ENCODE assay signal across 8 cellular contexts in the genomic region with DNA sequence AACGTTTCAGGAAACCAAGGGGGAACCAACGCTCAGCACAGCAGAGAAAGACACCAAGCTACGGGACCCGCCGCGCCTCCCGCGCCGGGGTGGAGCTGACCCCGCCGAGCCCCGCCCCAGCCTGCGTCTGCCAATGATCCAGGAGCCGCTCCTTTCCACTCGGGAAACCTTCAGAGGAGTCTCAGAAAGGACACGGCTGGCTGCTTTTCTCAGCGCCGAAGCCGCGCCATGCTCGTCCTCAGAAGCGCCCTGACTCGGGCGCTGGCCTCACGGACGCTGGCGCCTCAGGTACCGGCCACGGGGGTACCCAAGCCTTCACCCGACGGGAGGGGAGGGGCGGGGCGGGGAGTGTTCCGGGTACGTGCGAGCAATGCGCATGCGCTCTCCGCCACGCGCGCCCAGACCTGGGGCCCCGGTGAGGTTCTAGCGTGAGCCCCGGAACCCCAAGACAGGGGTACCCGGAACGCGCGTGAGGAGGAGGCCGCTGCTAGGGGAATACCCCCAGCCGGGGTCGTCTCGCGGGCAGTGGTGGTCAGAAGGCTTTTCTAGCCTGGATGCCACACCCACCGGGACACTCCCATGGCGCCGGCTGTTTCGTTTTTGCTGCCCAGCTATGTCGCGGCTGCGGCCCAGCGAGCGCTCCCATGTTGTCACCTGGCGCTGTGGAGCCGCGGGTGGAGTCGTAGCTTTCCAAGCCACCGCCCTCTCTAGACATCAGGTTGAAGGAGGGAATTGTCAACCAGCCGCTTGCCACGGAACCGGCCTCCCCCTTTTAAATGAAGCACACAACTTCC. TPM values are rescaled to one million over a fixed set of nuclear protein-coding genes. Genes with fewer than 3 reads are reported as not detected.
A peak's percentile ranks its signal among the peaks of the same experiment; 100 is the strongest.
DNase-seq lines count a peak whose midpoint lies in the region; FAIRE-seq and TF ChIP-seq lines count a peak whose summit lies in the region.

Gene NIPSNAP3A, plus strand, starts transcription at position 119 of the 794 bp plus-strand sequence. Its CDS starts 110 bp downstream, at position 229.

- H3K36me3 ChIP-seq in ES-I3 (ENCODE audit: insufficient read depth, low read length) (no peaks in the 10 kb centered on the region), neural progenitor cell (no peaks in the 10 kb centered on the region), stomach smooth muscle (ENCODE audit: control insufficient read depth in 2 of 2, insufficient read depth in 2 of 2, low read length in 2 of 2) (no peaks in the 10 kb centered on the region)

- no peaks in the 10 kb centered on the region for H3K9me3 Mint-ChIP-seq in neural progenitor cell

- H3K36me3 Mint-ChIP-seq in neural progenitor cell, result peaks cover 2% of the 10 kb centered on the region

- peak; percentile 99 for FAIRE-seq in H54 (lab: Jason Lieb, UNC)

- peak within 1 kb of the TSS; percentile 91 for H3K4me2 ChIP-seq in neural progenitor cell

- H3K4me1 Mint-ChIP-seq in neural progenitor cell, result peaks cover 15% of the 10 kb centered on the region

- no peak within 1 kb of the TSS for H3K27ac Mint-ChIP-seq in neural progenitor cell

- H3K9me3 ChIP-seq in ES-I3 (ENCODE audit: control insufficient read depth, insufficient read depth, low read length) (no peaks in the 10 kb centered on the region), neural progenitor cell (ENCODE audit: low read depth) (no peaks in the 10 kb centered on the region), stomach smooth muscle (ENCODE audit: control insufficient read depth in 2 of 2, low read length in 2 of 2) (no peaks in the 10 kb centered on the region)

- peaks cover 12% of the 10 kb centered on the region for H3F3A ChIP-seq in neural progenitor cell (ENCODE audit: low read depth)

- peak within 1 kb of the TSS; percentile 94 for H2AFZ ChIP-seq in neural progenitor cell (replicated peaks)

- TF ChIP-seq CTCF in LNCaP clone FGC (IDR thresholded peaks at IDR 0.05; ENCODE audit: control insufficient read depth, extremely low read depth, insufficient read depth) (no peak), foreskin fibroblast (IDR thresholded peaks at IDR 0.05; ENCODE audit: low read depth, low read length) (no peak), neural progenitor cell (IDR thresholded peaks at IDR 0.05) (no peak)

- peak within 1 kb of the TSS; percentile 95 for H3K4me3 Mint-ChIP-seq in neural progenitor cell

- H3K9ac ChIP-seq in ES-I3 (ENCODE audit: low read depth, low read length) (peak within 1 kb of the TSS; percentile 94), neural progenitor cell (peak within 1 kb of the TSS; percentile 5), stomach smooth muscle (ENCODE audit: low read length in 2 of 2) (peak within 1 kb of the TSS; percentile 68 to 80)

- H4K20me1 ChIP-seq in neural progenitor cell (ENCODE audit: low read depth), result no peaks in the 10 kb centered on the region

- H3K4me1 ChIP-seq in ES-I3 (ENCODE audit: insufficient read depth, low read length) (0 out of 2 replicates have a peak, but pooled peaks cover 3% of the 10 kb centered on the region), neural progenitor cell (peaks cover 14% of the 10 kb centered on the region), stomach smooth muscle (ENCODE audit: control insufficient read depth, insufficient read depth, low read length) (no peaks in the 10 kb centered on the region)

- H3K27me3 ChIP-seq in neural progenitor cell (no peaks in the 10 kb centered on the region), stomach smooth muscle (ENCODE audit: control insufficient read depth in 1 of 2, insufficient read depth in 2 of 2, low read length in 2 of 2) (no peaks in the 10 kb centered on the region)

- H3K79me2 ChIP-seq in neural progenitor cell (ENCODE audit: low read depth), result peaks cover 6% of the 10 kb centered on the region

- DNase-seq in H54 (ENCODE audit: insufficient read length, low spot score) (peak; percentile 81), LNCaP clone FGC (ENCODE audit: low read depth) (peak; percentile 53), SIG-M5 treated with dmso at 0.1 percent for 504 hours (lab: John Stamatoyannopoulos, UW; ENCODE audit: unreplicated experiment) (peak; percentile 85), activated gamma-delta T cell treated with Interleukin-2 at 50 U/mL for 16 hours (peak; percentile 83), foreskin fibroblast (peak; percentile 64 to 88), neural progenitor cell (ENCODE audit: low spot score) (peak; percentile 85)

- H3K27ac ChIP-seq in neural progenitor cell, result no peak within 1 kb of the TSS
- peak within 1 kb of the TSS; percentile 42 for H3K27ac ChIP-seq in stomach smooth muscle (ENCODE audit: low read length)

- H3K4me3 ChIP-seq in LNCaP clone FGC (ENCODE audit: low read depth, low read length) (peak within 1 kb of the TSS; percentile 79), foreskin fibroblast (ENCODE audit: low read depth in 1 of 2, low read length in 2 of 2) (peak within 1 kb of the TSS; percentile 79 to 80), neural progenitor cell (peak within 1 kb of the TSS; percentile 82), stomach smooth muscle (ENCODE audit: low read length in 2 of 2) (peak within 1 kb of the TSS; percentile 83 to 93)

- H3K27me3 Mint-ChIP-seq in neural progenitor cell (ENCODE audit: insufficient read depth, low read depth), result no peaks in the 10 kb centered on the region

- TF ChIP-seq POLR2A in H54 (IDR thresholded peaks at IDR 0.05; ENCODE audit: low read depth, low read length), result peak; percentile 57

RNA-seq across cellular contexts. Expression of gene NIPSNAP3A, which starts in this region (rescaled TPM):
- total RNA-seq in neural progenitor cell (ENCODE audit: low replicate concordance), result 31.9 and 55.3 TPM in 2 replicates

Comparison
In these comparisons a context has a peak if more than half of its experiments do, and no peak if none do; other contexts are left out.
1. H3K9ac ChIP-seq: peak in every context shown above with its lines; median percentile 94 in ES-I3; 74 in stomach smooth muscle; 5 in neural progenitor cell.